4 cellular contexts compared by ENCODE assay signal in genomic region chr6:28306363-28306762, GRCh38. TPM values are rescaled to one million over a fixed set of nuclear protein-coding genes. Genes with fewer than 3 reads are reported as not detected.
"Had no signal": no experiment of that assay in that cellular context is flagged by ENCODE, and none has a peak within 500 bp of the region (broad histone marks: within the 10 kb centered on the region; RNA-seq: fewer than 3 reads in every experiment).

No MANE protein-coding gene starts in this region.

RNA-seq across cellular contexts. Expression of gene NKAPL, which starts 47.3 kb away (rescaled TPM):
- total RNA-seq: HepG2, HT-29, HT1080, K562 had no signal
- polyA plus RNA-seq: HepG2, K562 had no signal
